ENCODE assay signal across 8 cellular contexts in genomic region chr4:173264245-173264959, GRCh38.
DNase-seq lines count a peak whose midpoint lies in the region; ATAC-seq and TF ChIP-seq lines count a peak whose summit lies in the region.

No MANE protein-coding gene starts in this region.

- H3K36me3 ChIP-seq in MG63, result no peaks in the 10 kb centered on the region

- H3K4me3 ChIP-seq in HFF-Myc (replicated peaks; ENCODE audit: low read depth, low read length), result no peak overlapping the region
- H3K4me3 ChIP-seq in MG63, result no peak overlapping the region

- no peak overlapping the region for H3K4me3 Mint-ChIP-seq in activated CD4-positive, alpha-beta T cell treated with anti-CD3 and anti-CD28 coated beads, Interleukin-2, amount 10 ng/mL, durations not matched to agents 7 days and 5 days
- no peak overlapping the region for H3K4me3 Mint-ChIP-seq in activated CD8-positive, alpha-beta memory T cell treated with anti-CD3 and anti-CD28 coated beads, Interleukin-2, amount 10 ng/mL, durations not matched to agents 7 days and 5 days

- intact Hi-C loops in left ventricle myocardium superior (cut with micrococcal nuclease), result no loop called here

- POLR2A ChIA-PET in activated CD4-positive, alpha-beta T cell treated with anti-CD3 and anti-CD28 coated beads, Interleukin-2, amount 10 ng/mL, durations not matched to agents 7 days and 5 days (lab: Charles Lee), result no interaction called here

- DNase-seq in HFF-Myc (ENCODE audit: extremely low read depth, low read depth), result peak; percentile 80
- DNase-seq in NAMALWA (ENCODE audit: low spot score), result peak; percentile 82
- DNase-seq in activated CD4-positive, alpha-beta T cell treated with anti-CD3 and anti-CD28 coated beads, Interleukin-2, amount 10 ng/mL, durations not matched to agents 7 days and 5 days, result peak; percentile 53
- DNase-seq in left ventricle myocardium superior, result peak; percentile 76
- DNase-seq in ureter (ENCODE audit: low spot score), result no peak
- no peak for DNase-seq in MG63
- DNase-seq in activated CD8-positive, alpha-beta memory T cell treated with anti-CD3 and anti-CD28 coated beads, Interleukin-2, amount 10 ng/mL, durations not matched to agents 7 days and 5 days, result no peak

- H3K9me3 Mint-ChIP-seq in activated CD4-positive, alpha-beta T cell treated with anti-CD3 and anti-CD28 coated beads, Interleukin-2, amount 10 ng/mL, durations not matched to agents 7 days and 5 days, result no peaks in the 10 kb centered on the region
- H3K9me3 Mint-ChIP-seq in activated CD8-positive, alpha-beta memory T cell treated with anti-CD3 and anti-CD28 coated beads, Interleukin-2, amount 10 ng/mL, durations not matched to agents 7 days and 5 days (ENCODE audit: low read depth), result no peaks in the 10 kb centered on the region

- no peaks in the 10 kb centered on the region for H3K9me3 ChIP-seq in MG63

- TF ChIP-seq CTCF in HFF-Myc (IDR thresholded peaks at IDR 0.05; ENCODE audit: low read depth, low read length, missing control alignments), result no peak

- CTCF ChIA-PET in activated CD4-positive, alpha-beta T cell treated with anti-CD3 and anti-CD28 coated beads, Interleukin-2, amount 10 ng/mL, durations not matched to agents 7 days and 5 days (lab: Charles Lee), result interaction anchor here (0.6 to 1.5 kb wide), 2 partner anchors 250 to 297 kb away, joined by 3 read pairs; no protein-coding TSS in a partner anchor
- CTCF ChIA-PET in activated CD8-positive, alpha-beta memory T cell treated with anti-CD3 and anti-CD28 coated beads, Interleukin-2, amount 10 ng/mL, durations not matched to agents 7 days and 5 days (lab: Charles Lee), result interaction anchor here (1.3 to 1.7 kb wide), 2 partner anchors 37 to 251 kb away, joined by 3 to 8 read pairs; no protein-coding TSS in a partner anchor

- peaks cover 17% of the 10 kb centered on the region for H3K4me1 Mint-ChIP-seq in activated CD4-positive, alpha-beta T cell treated with anti-CD3 and anti-CD28 coated beads, Interleukin-2, amount 10 ng/mL, durations not matched to agents 7 days and 5 days
- peaks cover 10% of the 10 kb centered on the region for H3K4me1 Mint-ChIP-seq in activated CD8-positive, alpha-beta memory T cell treated with anti-CD3 and anti-CD28 coated beads, Interleukin-2, amount 10 ng/mL, durations not matched to agents 7 days and 5 days

- no peaks in the 10 kb centered on the region for H3K36me3 Mint-ChIP-seq in activated CD4-positive, alpha-beta T cell treated with anti-CD3 and anti-CD28 coated beads, Interleukin-2, amount 10 ng/mL, durations not matched to agents 7 days and 5 days (ENCODE audit: low read depth)
- H3K36me3 Mint-ChIP-seq in activated CD8-positive, alpha-beta memory T cell treated with anti-CD3 and anti-CD28 coated beads, Interleukin-2, amount 10 ng/mL, durations not matched to agents 7 days and 5 days, result no peaks in the 10 kb centered on the region

- H3K27me3 Mint-ChIP-seq in activated CD4-positive, alpha-beta T cell treated with anti-CD3 and anti-CD28 coated beads, Interleukin-2, amount 10 ng/mL, durations not matched to agents 7 days and 5 days, result no peaks in the 10 kb centered on the region
- no peaks in the 10 kb centered on the region for H3K27me3 Mint-ChIP-seq in activated CD8-positive, alpha-beta memory T cell treated with anti-CD3 and anti-CD28 coated beads, Interleukin-2, amount 10 ng/mL, durations not matched to agents 7 days and 5 days

- H3K27ac Mint-ChIP-seq in activated CD4-positive, alpha-beta T cell treated with anti-CD3 and anti-CD28 coated beads, Interleukin-2, amount 10 ng/mL, durations not matched to agents 7 days and 5 days, result peak overlapping the region; percentile 44
- H3K27ac Mint-ChIP-seq in activated CD8-positive, alpha-beta memory T cell treated with anti-CD3 and anti-CD28 coated beads, Interleukin-2, amount 10 ng/mL, durations not matched to agents 7 days and 5 days, result no peak overlapping the region

- ATAC-seq in GM18508 (IDR thresholded peaks at IDR 0.05; ENCODE audit: insufficient read depth, unreplicated experiment) (peak; percentile 93), left ventricle myocardium superior (peak; percentile 93)
- no peak for ATAC-seq in activated CD8-positive, alpha-beta memory T cell treated with anti-CD3 and anti-CD28 coated beads, Interleukin-2, amount 10 ng/mL, durations not matched to agents 7 days and 5 days

- H3K27me3 ChIP-seq in MG63, result no peaks in the 10 kb centered on the region

Comparison
In these comparisons a context has a peak if more than half of its experiments do, and no peak if none do; other contexts are left out.
1. DNase-seq: peak in HFF-Myc (single experiment), NAMALWA (single experiment), activated CD4-positive, alpha-beta T cell treated with anti-CD3 and anti-CD28 coated beads, Interleukin-2, amount 10 ng/mL, durations not matched to agents 7 days and 5 days (single experiment) and left ventricle myocardium superior (single experiment); none in ureter (single experiment), MG63 (single experiment) and activated CD8-positive, alpha-beta memory T cell treated with anti-CD3 and anti-CD28 coated beads, Interleukin-2, amount 10 ng/mL, durations not matched to agents 7 days and 5 days (single experiment).